9 cellular contexts compared by ENCODE assay signal in genomic region chr11:9001736-9002135, GRCh38. TPM values are rescaled to one million over a fixed set of nuclear protein-coding genes. Genes with fewer than 3 reads are reported as not detected.
A peak's percentile ranks its signal among the peaks of the same experiment; 100 is the strongest.
DNase-seq lines count a peak whose midpoint lies in the region; ATAC-seq and TF ChIP-seq lines count a peak whose summit lies in the region.
"Had no signal": no experiment of that assay in that cellular context is flagged by ENCODE, and none has a peak within 500 bp of the region (broad histone marks: within the 10 kb centered on the region; RNA-seq: fewer than 3 reads in every experiment).

No MANE protein-coding gene starts in this region.

- peak; percentile 26 to 40 for ATAC-seq in right cardiac atrium
- no peak for ATAC-seq in HG02870 (IDR thresholded peaks at IDR 0.05; ENCODE audit: unreplicated experiment)
- ATAC-seq in GM21526 (IDR thresholded peaks at IDR 0.05; ENCODE audit: low FRiP score, unreplicated experiment) = no peak

- DNase-seq in right cardiac atrium (no peak), right atrium auricular region (ENCODE audit: low spot score) (no peak), glomerular endothelial cell (ENCODE audit: extremely low read depth, low read depth, low spot score) (peak; percentile 62), NCI-H2196 (lab: John Stamatoyannopoulos, UW; ENCODE audit: unreplicated experiment) (no peak), NCI-H748 (lab: John Stamatoyannopoulos, UW; ENCODE audit: unreplicated experiment) (no peak)
- peak; percentile 52 for DNase-seq in activated CD4-positive, alpha-beta memory T cell treated with anti-CD3 and anti-CD28 coated beads, Interleukin-2, amount 10 ng/mL, durations not matched to agents 7 days and 5 days

- H3K27ac ChIP-seq in right cardiac atrium (ENCODE audit: low read length) = no peak overlapping the region
- no peak overlapping the region for H3K27ac ChIP-seq in right atrium auricular region
- H3K27ac ChIP-seq: C4-2B had no signal

- no peaks in the 10 kb centered on the region for H3K36me3 ChIP-seq in right atrium auricular region

- peaks cover 27% of the 10 kb centered on the region for H3K4me1 Mint-ChIP-seq in activated CD4-positive, alpha-beta memory T cell treated with anti-CD3 and anti-CD28 coated beads, Interleukin-2, amount 10 ng/mL, durations not matched to agents 7 days and 5 days

- CTCF ChIA-PET in activated CD4-positive, alpha-beta memory T cell treated with anti-CD3 and anti-CD28 coated beads, Interleukin-2, amount 10 ng/mL, durations not matched to agents 7 days and 5 days (lab: Charles Lee) = interaction anchor here (4.9 kb wide), 1 partner anchor 13 kb away, joined by 22 read pairs; no protein-coding TSS in a partner anchor

- no peak overlapping the region for H3K4me3 ChIP-seq in right cardiac atrium (ENCODE audit: low read length)
- H3K4me3 ChIP-seq in right atrium auricular region = no peak overlapping the region

- intact Hi-C loops in right cardiac atrium (cut with DNase I) = no loop called here

- H3K9me3 ChIP-seq in right cardiac atrium (ENCODE audit: control insufficient read depth, low read length) = no peaks in the 10 kb centered on the region
- H3K9me3 ChIP-seq in right atrium auricular region = no peaks in the 10 kb centered on the region

- WGBS in right cardiac atrium = 73% methylated on average over 6 of the region's 6 CpGs

- H3K9me3 Mint-ChIP-seq in activated CD4-positive, alpha-beta memory T cell treated with anti-CD3 and anti-CD28 coated beads, Interleukin-2, amount 10 ng/mL, durations not matched to agents 7 days and 5 days = no peaks in the 10 kb centered on the region

- H3K4me1 ChIP-seq in right cardiac atrium (ENCODE audit: control insufficient read depth, insufficient read depth, low read length) = peaks cover 4% of the 10 kb centered on the region
- peaks cover 0 to 18% of the 10 kb centered on the region in 2 donors for H3K4me1 ChIP-seq in right atrium auricular region

- POLR2A ChIA-PET in activated CD4-positive, alpha-beta memory T cell treated with anti-CD3 and anti-CD28 coated beads, Interleukin-2, amount 10 ng/mL, durations not matched to agents 7 days and 5 days (lab: Charles Lee) = no interaction called here

- H3K27me3 Mint-ChIP-seq in activated CD4-positive, alpha-beta memory T cell treated with anti-CD3 and anti-CD28 coated beads, Interleukin-2, amount 10 ng/mL, durations not matched to agents 7 days and 5 days = peaks cover 39% of the 10 kb centered on the region

- H3K27me3 ChIP-seq in right cardiac atrium (ENCODE audit: control insufficient read depth, insufficient read depth) (no peaks in the 10 kb centered on the region), right atrium auricular region (no peaks in the 10 kb centered on the region)

- H3K36me3 Mint-ChIP-seq in activated CD4-positive, alpha-beta memory T cell treated with anti-CD3 and anti-CD28 coated beads, Interleukin-2, amount 10 ng/mL, durations not matched to agents 7 days and 5 days (ENCODE audit: low read depth) = no peaks in the 10 kb centered on the region

- H3K27ac Mint-ChIP-seq in activated CD4-positive, alpha-beta memory T cell treated with anti-CD3 and anti-CD28 coated beads, Interleukin-2, amount 10 ng/mL, durations not matched to agents 7 days and 5 days = no peak overlapping the region

- no peak for TF ChIP-seq CTCF in right atrium auricular region (IDR thresholded peaks at IDR 0.05)

- H3K4me3 Mint-ChIP-seq in activated CD4-positive, alpha-beta memory T cell treated with anti-CD3 and anti-CD28 coated beads, Interleukin-2, amount 10 ng/mL, durations not matched to agents 7 days and 5 days = no peak overlapping the region

RNA-seq across cellular contexts. Expression of gene NRIP3, which starts 2.1 kb away (rescaled TPM):
- total RNA-seq in right cardiac atrium (1 to 10 TPM; 1.7 to 3.8 (median 2.3) TPM), right atrium auricular region (1 to 10 TPM; 1.4 to 2.0 TPM), glomerular endothelial cell (8.4 and 18.3 TPM in 2 replicates)
- polyA plus RNA-seq in right cardiac atrium = 1.00 TPM
- 1 to 10 TPM; 1.9 to 2.4 TPM for total RNA-seq in activated CD4-positive, alpha-beta memory T cell treated with anti-CD3 and anti-CD28 coated beads, Interleukin-2, amount 10 ng/mL, durations not matched to agents 7 days and 5 days

RNA-seq across cellular contexts. Expression of gene TMEM9B, which starts 37.5 kb away (rescaled TPM):
- total RNA-seq in right cardiac atrium (10 to 100 TPM; 37.2 to 44.7 (median 40.4) TPM), right atrium auricular region (10 to 100 TPM; 39.5 to 50.8 TPM), glomerular endothelial cell (40.3 and 44.5 TPM in 2 replicates)
- 56.8 TPM for polyA plus RNA-seq in right cardiac atrium
- 10 to 100 TPM; 34.2 to 34.8 TPM for total RNA-seq in activated CD4-positive, alpha-beta memory T cell treated with anti-CD3 and anti-CD28 coated beads, Interleukin-2, amount 10 ng/mL, durations not matched to agents 7 days and 5 days

RNA-seq across cellular contexts. Expression of gene ASCL3, which starts 58.9 kb away (rescaled TPM):
- total RNA-seq in right cardiac atrium = not detected
- polyA plus RNA-seq in right cardiac atrium = not detected
- not detected for total RNA-seq in right atrium auricular region
- total RNA-seq in activated CD4-positive, alpha-beta memory T cell treated with anti-CD3 and anti-CD28 coated beads, Interleukin-2, amount 10 ng/mL, durations not matched to agents 7 days and 5 days = not detected
- total RNA-seq in glomerular endothelial cell = not detected in 2 replicates

Comparison
In these comparisons a context has a peak if more than half of its experiments do, and no peak if none do; other contexts are left out.
1. ATAC-seq: peak in right cardiac atrium (2 of 2); none in HG02870 (single experiment) and GM21526 (single experiment).
2. DNase-seq: peak in activated CD4-positive, alpha-beta memory T cell treated with anti-CD3 and anti-CD28 coated beads, Interleukin-2, amount 10 ng/mL, durations not matched to agents 7 days and 5 days (single experiment) and glomerular endothelial cell (single experiment); none in right cardiac atrium (0 of 3), right atrium auricular region (single experiment), NCI-H2196 (single experiment) and NCI-H748 (single experiment).